1 cellular context compared by ENCODE assay signal in the genomic region with DNA sequence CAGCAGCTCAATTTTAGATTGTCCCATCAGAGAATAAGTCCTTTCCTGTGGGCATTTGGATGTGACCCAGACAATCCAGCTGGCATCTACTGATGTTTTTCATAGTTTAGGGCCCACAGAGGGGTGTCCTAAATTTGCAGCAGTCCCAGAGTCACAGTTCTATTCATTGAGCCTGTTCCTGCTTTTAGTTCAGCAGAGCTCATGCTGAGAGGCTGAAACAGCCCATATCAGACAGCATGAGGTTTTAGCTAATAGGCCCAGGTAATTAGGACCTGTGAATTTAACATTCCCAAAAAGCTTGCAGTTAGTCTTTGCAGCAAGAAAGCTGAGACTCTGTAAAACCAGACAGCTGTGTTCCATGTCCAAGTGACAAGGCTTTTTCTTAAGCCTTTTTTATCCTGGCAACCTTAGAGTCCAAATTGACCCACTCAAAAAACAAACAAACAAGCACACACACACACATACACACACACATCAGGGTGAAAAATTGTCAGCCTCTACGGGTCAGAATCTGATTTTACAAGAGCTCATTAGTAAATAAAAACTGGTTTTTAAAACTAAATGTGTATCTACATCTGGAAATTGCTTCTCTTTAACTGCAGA.
TF ChIP-seq lines count a peak whose summit lies in the region.

No MANE protein-coding gene starts in this region.

TF ChIP-seq in GM12878, 131 proteins besides CTCF, POLR2A, EP300 and RAD21:
- TF ChIP-seq SIN3A (IDR thresholded peaks at IDR 0.05; ENCODE audit: low read depth, low read length) (no peak), SIX5 (IDR thresholded peaks at IDR 0.05; ENCODE audit: low read depth, low read length, severe bottlenecking) (no peak), HDAC6 (IDR thresholded peaks at IDR 0.05; ENCODE audit: unreplicated experiment) (no peak), ZBTB33 (IDR thresholded peaks at IDR 0.05) (no peak), SP1 (IDR thresholded peaks at IDR 0.05; ENCODE audit: low read depth, low read length) (no peak), JUNB (IDR thresholded peaks at IDR 0.05) (no peak), SMARCA5 (IDR thresholded peaks at IDR 0.05) (no peak), IRF4 (IDR thresholded peaks at IDR 0.05; ENCODE audit: low read depth, low read length) (no peak), KDM1A (IDR thresholded peaks at IDR 0.05; ENCODE audit: borderline replicate concordance) (no peak), CREM (IDR thresholded peaks at IDR 0.05; ENCODE audit: low read depth) (no peak), SRF (IDR thresholded peaks at IDR 0.05; ENCODE audit: low read depth in 2 of 2, low read length in 2 of 2) (no peak), HDGF (IDR thresholded peaks at IDR 0.05) (no peak)
- TF ChIP-seq, protein P1, sequence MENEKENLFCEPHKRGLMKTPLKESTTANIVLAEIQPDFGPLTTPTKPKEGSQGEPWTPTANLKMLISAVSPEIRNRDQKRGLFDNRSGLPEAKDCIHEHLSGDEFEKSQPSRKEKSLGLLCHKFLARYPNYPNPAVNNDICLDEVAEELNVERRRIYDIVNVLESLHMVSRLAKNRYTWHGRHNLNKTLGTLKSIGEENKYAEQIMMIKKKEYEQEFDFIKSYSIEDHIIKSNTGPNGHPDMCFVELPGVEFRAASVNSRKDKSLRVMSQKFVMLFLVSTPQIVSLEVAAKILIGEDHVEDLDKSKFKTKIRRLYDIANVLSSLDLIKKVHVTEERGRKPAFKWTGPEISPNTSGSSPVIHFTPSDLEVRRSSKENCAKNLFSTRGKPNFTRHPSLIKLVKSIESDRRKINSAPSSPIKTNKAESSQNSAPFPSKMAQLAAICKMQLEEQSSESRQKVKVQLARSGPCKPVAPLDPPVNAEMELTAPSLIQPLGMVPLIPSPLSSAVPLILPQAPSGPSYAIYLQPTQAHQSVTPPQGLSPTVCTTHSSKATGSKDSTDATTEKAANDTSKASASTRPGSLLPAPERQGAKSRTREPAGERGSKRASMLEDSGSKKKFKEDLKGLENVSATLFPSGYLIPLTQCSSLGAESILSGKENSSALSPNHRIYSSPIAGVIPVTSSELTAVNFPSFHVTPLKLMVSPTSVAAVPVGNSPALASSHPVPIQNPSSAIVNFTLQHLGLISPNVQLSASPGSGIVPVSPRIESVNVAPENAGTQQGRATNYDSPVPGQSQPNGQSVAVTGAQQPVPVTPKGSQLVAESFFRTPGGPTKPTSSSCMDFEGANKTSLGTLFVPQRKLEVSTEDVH (IDR thresholded peaks at IDR 0.05; ENCODE audit: low read depth, partially characterized antibody) = no peak
- TF ChIP-seq, protein P2, sequence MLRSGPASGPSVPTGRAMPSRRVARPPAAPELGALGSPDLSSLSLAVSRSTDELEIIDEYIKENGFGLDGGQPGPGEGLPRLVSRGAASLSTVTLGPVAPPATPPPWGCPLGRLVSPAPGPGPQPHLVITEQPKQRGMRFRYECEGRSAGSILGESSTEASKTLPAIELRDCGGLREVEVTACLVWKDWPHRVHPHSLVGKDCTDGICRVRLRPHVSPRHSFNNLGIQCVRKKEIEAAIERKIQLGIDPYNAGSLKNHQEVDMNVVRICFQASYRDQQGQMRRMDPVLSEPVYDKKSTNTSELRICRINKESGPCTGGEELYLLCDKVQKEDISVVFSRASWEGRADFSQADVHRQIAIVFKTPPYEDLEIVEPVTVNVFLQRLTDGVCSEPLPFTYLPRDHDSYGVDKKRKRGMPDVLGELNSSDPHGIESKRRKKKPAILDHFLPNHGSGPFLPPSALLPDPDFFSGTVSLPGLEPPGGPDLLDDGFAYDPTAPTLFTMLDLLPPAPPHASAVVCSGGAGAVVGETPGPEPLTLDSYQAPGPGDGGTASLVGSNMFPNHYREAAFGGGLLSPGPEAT (IDR thresholded peaks at IDR 0.05; ENCODE audit: low read depth) = no peak
